In genomic region chr7:71165708-71166107, GRCh38 we compare ENCODE assay signal across 26 cellular contexts. TPM values are rescaled to one million over a fixed set of nuclear protein-coding genes. Genes with fewer than 3 reads are reported as not detected.
"Had no signal": no experiment of that assay in that cellular context is flagged by ENCODE, and none has a peak within 500 bp of the region (broad histone marks: within the 10 kb centered on the region; RNA-seq: fewer than 3 reads in every experiment).

No MANE protein-coding gene starts in this region.

- H3K4me1 ChIP-seq: heart left ventricle, left lung, prostate gland, right atrium auricular region, spleen, upper lobe of left lung had no signal

- H3K4me3 ChIP-seq: heart left ventricle, left lung, lung, prostate gland, right atrium auricular region, spleen, thoracic aorta, upper lobe of left lung had no signal

- H3K9me3 Mint-ChIP-seq: neural crest cell had no signal

- H3K36me3 Mint-ChIP-seq: activated CD8-positive, alpha-beta memory T cell treated with anti-CD3 and anti-CD28 coated beads, Interleukin-2, amount 10 ng/mL, durations not matched to agents 7 days and 5 days; activated naive CD4-positive, alpha-beta T cell treated with anti-CD3 and anti-CD28 coated beads, Interleukin-2, amount 10 ng/mL, durations not matched to agents 7 days and 5 days had no signal

- H3K4me1 Mint-ChIP-seq: activated CD4-positive, alpha-beta T cell treated with anti-CD3 and anti-CD28 coated beads, Interleukin-2, amount 10 ng/mL, durations not matched to agents 7 days and 5 days; activated CD8-positive, alpha-beta memory T cell treated with anti-CD3 and anti-CD28 coated beads, Interleukin-2, amount 10 ng/mL, durations not matched to agents 7 days and 5 days; activated naive CD4-positive, alpha-beta T cell treated with anti-CD3 and anti-CD28 coated beads, Interleukin-2, amount 10 ng/mL, durations not matched to agents 7 days and 5 days; naive thymus-derived CD4-positive, alpha-beta T cell; neural crest cell had no signal

- H3K36me3 ChIP-seq: heart left ventricle, left lung, prostate gland, right atrium auricular region, spleen, thoracic aorta, upper lobe of left lung had no signal

- DNase-seq: activated CD4-positive, alpha-beta T cell treated with anti-CD3 and anti-CD28 coated beads, Interleukin-2, amount 10 ng/mL, durations not matched to agents 7 days and 5 days; activated CD4-positive, CD25-positive, alpha-beta regulatory T cell treated with anti-CD3 and anti-CD28 coated beads, Interleukin-2, amount 50 U/mL, for 72 hours; activated CD8-positive, alpha-beta memory T cell treated with anti-CD3 and anti-CD28 coated beads, Interleukin-2, amount 10 ng/mL, durations not matched to agents 7 days and 5 days; activated CD8-positive, alpha-beta T cell treated with anti-CD3 and anti-CD28 coated beads for 36 hours; activated effector memory CD4-positive, alpha-beta T cell treated with anti-CD3 and anti-CD28 coated beads, Interleukin-2, amount 50 U/mL, for 16 hours; activated naive CD4-positive, alpha-beta T cell treated with anti-CD3 and anti-CD28 coated beads, Interleukin-2, amount 10 ng/mL, durations not matched to agents 7 days and 5 days; activated T-cell treated with anti-CD3 and anti-CD28 coated beads for 4 hours; amygdala; cerebellar nuclear complex; cortex of kidney; heart left ventricle; kidney glomerular epithelial cell; left lung; naive thymus-derived CD4-positive, alpha-beta T cell; spleen; stimulated activated CD4-positive, alpha-beta T cell treated with anti-CD3 and anti-CD28 coated beads, Interleukin-4, amount 100 ng/mL, for 1 hour; stimulated activated naive CD4-positive, alpha-beta T cell treated with Interleukin-2 at 50 U/mL for 16 hours; T-helper 2 cell; upper lobe of left lung had no signal

- H3K27me3 ChIP-seq: heart left ventricle, left lung, right atrium auricular region, spleen, upper lobe of left lung had no signal

- ATAC-seq: activated CD8-positive, alpha-beta memory T cell treated with anti-CD3 and anti-CD28 coated beads, Interleukin-2, amount 10 ng/mL, durations not matched to agents 7 days and 5 days; activated CD8-positive, alpha-beta T cell treated with anti-CD3 and anti-CD28 coated beads for 36 hours; heart left ventricle; left lung; naive thymus-derived CD4-positive, alpha-beta T cell had no signal

- H3K27me3 Mint-ChIP-seq: activated CD4-positive, alpha-beta T cell treated with anti-CD3 and anti-CD28 coated beads, Interleukin-2, amount 10 ng/mL, durations not matched to agents 7 days and 5 days; activated CD8-positive, alpha-beta memory T cell treated with anti-CD3 and anti-CD28 coated beads, Interleukin-2, amount 10 ng/mL, durations not matched to agents 7 days and 5 days; activated CD8-positive, alpha-beta T cell treated with anti-CD3 and anti-CD28 coated beads for 36 hours; activated naive CD4-positive, alpha-beta T cell treated with anti-CD3 and anti-CD28 coated beads, Interleukin-2, amount 10 ng/mL, durations not matched to agents 7 days and 5 days; naive thymus-derived CD4-positive, alpha-beta T cell had no signal

- H3K4me3 Mint-ChIP-seq: activated CD4-positive, alpha-beta T cell treated with anti-CD3 and anti-CD28 coated beads, Interleukin-2, amount 10 ng/mL, durations not matched to agents 7 days and 5 days; activated CD8-positive, alpha-beta memory T cell treated with anti-CD3 and anti-CD28 coated beads, Interleukin-2, amount 10 ng/mL, durations not matched to agents 7 days and 5 days; activated CD8-positive, alpha-beta T cell treated with anti-CD3 and anti-CD28 coated beads for 36 hours; activated naive CD4-positive, alpha-beta T cell treated with anti-CD3 and anti-CD28 coated beads, Interleukin-2, amount 10 ng/mL, durations not matched to agents 7 days and 5 days; naive thymus-derived CD4-positive, alpha-beta T cell; neural crest cell had no signal

- H3K27ac Mint-ChIP-seq: activated CD4-positive, alpha-beta T cell treated with anti-CD3 and anti-CD28 coated beads, Interleukin-2, amount 10 ng/mL, durations not matched to agents 7 days and 5 days; activated CD8-positive, alpha-beta memory T cell treated with anti-CD3 and anti-CD28 coated beads, Interleukin-2, amount 10 ng/mL, durations not matched to agents 7 days and 5 days; activated CD8-positive, alpha-beta T cell treated with anti-CD3 and anti-CD28 coated beads for 36 hours; activated naive CD4-positive, alpha-beta T cell treated with anti-CD3 and anti-CD28 coated beads, Interleukin-2, amount 10 ng/mL, durations not matched to agents 7 days and 5 days; naive thymus-derived CD4-positive, alpha-beta T cell had no signal

- H3K9me3 ChIP-seq: prostate gland, right atrium auricular region, thoracic aorta, upper lobe of left lung had no signal

- H3K27ac ChIP-seq: epithelial cell of prostate, heart left ventricle, left lung, prostate gland, right atrium auricular region, spleen, thoracic aorta, upper lobe of left lung, VCaP had no signal

RNA-seq across cellular contexts. Expression of gene GALNT17, which starts 33.8 kb away (rescaled TPM):
- total RNA-seq: activated CD4-positive, alpha-beta T cell treated with anti-CD3 and anti-CD28 coated beads, Interleukin-2, amount 10 ng/mL, durations not matched to agents 7 days and 5 days; activated CD8-positive, alpha-beta memory T cell treated with anti-CD3 and anti-CD28 coated beads, Interleukin-2, amount 10 ng/mL, durations not matched to agents 7 days and 5 days; activated CD8-positive, alpha-beta T cell treated with anti-CD3 and anti-CD28 coated beads for 36 hours; naive thymus-derived CD4-positive, alpha-beta T cell had no signal
- polyA plus RNA-seq: naive thymus-derived CD4-positive, alpha-beta T cell had no signal
